ENCODE assay signal across 9 cellular contexts in genomic region chr10:86953747-86954680, GRCh38. TPM values are rescaled to one million over a fixed set of nuclear protein-coding genes. Genes with fewer than 3 reads are reported as not detected.
DNase-seq lines count a peak whose midpoint lies in the region; ATAC-seq and TF ChIP-seq lines count a peak whose summit lies in the region.
"Had no signal": no experiment of that assay in that cellular context is flagged by ENCODE, and none has a peak within 500 bp of the region (broad histone marks: within the 10 kb centered on the region; RNA-seq: fewer than 3 reads in every experiment).

No MANE protein-coding gene starts in this region.

- H3K4me1 ChIP-seq in uterus: peaks cover 4 to 6% of the 10 kb centered on the region in 2 donors

- DNase-seq in WERI-Rb-1: peak; percentile 81
- peak; percentile 79 for DNase-seq in Right ventricle myocardium superior
- DNase-seq in nephron progenitor cell: peak; percentile 77
- peak; percentile 73 to 76 for DNase-seq in uterus
- no peak for DNase-seq in kidney glomerular epithelial cell (lab: John Stamatoyannopoulos, UW)
- DNase-seq in activated CD4-positive, CD25-positive, alpha-beta regulatory T cell (lab: John Stamatoyannopoulos, UW): no peak
- DNase-seq: central memory CD4-positive, alpha-beta T cell; NCI-H2171 treated with DMSO at 0.1 percent for 48 hours had no signal

- peak overlapping the region; percentile 97 for H3K27ac Mint-ChIP-seq in nephron progenitor cell

- TF ChIP-seq CTCF in WERI-Rb-1 (IDR thresholded peaks at IDR 0.05; ENCODE audit: low read depth, low read length): no peak
- no peak for TF ChIP-seq CTCF in nephron progenitor cell (IDR thresholded peaks at IDR 0.05)
- TF ChIP-seq CTCF in uterus (IDR thresholded peaks at IDR 0.05): no peak

- H3K27me3 Mint-ChIP-seq in nephron progenitor cell (ENCODE audit: low read depth, poor library complexity): no peaks in the 10 kb centered on the region

- H3K27ac ChIP-seq in WERI-Rb-1 (peak overlapping the region; percentile 51), uterus (peak overlapping the region; percentile 76 to 82)

- H3K4me3 Mint-ChIP-seq in nephron progenitor cell: peak overlapping the region; percentile 57

- no peak for TF ChIP-seq POLR2A in uterus (IDR thresholded peaks at IDR 0.05)

- H3K36me3 Mint-ChIP-seq in nephron progenitor cell (ENCODE audit: low read depth): peaks cover 25% of the 10 kb centered on the region

- H3K27me3 ChIP-seq in WERI-Rb-1 (ENCODE audit: insufficient read depth, low read depth, severe bottlenecking): no peaks in the 10 kb centered on the region
- H3K27me3 ChIP-seq in uterus: no peaks in the 10 kb centered on the region

- H3K9me3 ChIP-seq in WERI-Rb-1 (ENCODE audit: severe bottlenecking): peaks cover 21% of the 10 kb centered on the region
- H3K9me3 ChIP-seq in uterus: no peaks in the 10 kb centered on the region

- peak; percentile 75 for ATAC-seq in Right ventricle myocardium superior (ENCODE audit: poor library complexity)
- no peak for ATAC-seq in HG02981 (IDR thresholded peaks at IDR 0.05; ENCODE audit: unreplicated experiment)

- intact Hi-C loops in Right ventricle myocardium superior (cut with DNase I): no loop called here
- intact Hi-C loops in uterus (cut with DNase I; ENCODE audit: low total_unique reads): no loop called here

- peaks cover 39% of the 10 kb centered on the region for H3K9me3 Mint-ChIP-seq in nephron progenitor cell

- peaks cover 69% of the 10 kb centered on the region for H3K4me1 Mint-ChIP-seq in nephron progenitor cell

- H3K4me3 ChIP-seq in WERI-Rb-1 (ENCODE audit: low read depth, low read length): no peak overlapping the region
- H3K4me3 ChIP-seq in uterus: no peak overlapping the region

- H3K36me3 ChIP-seq in WERI-Rb-1 (no peaks in the 10 kb centered on the region), uterus (no peaks in the 10 kb centered on the region)

RNA-seq across cellular contexts. Expression of gene MMRN2, which starts 3.4 kb away (rescaled TPM):
- total RNA-seq in Right ventricle myocardium superior (33.5 TPM), uterus (100 to 1,000 TPM in 1 of 4 donors, 10 to 100 TPM in 3; 45.0 to 133 (median 74.2) TPM)

RNA-seq across cellular contexts. Expression of gene SNCG, which starts 4.4 kb away (rescaled TPM):
- total RNA-seq in Right ventricle myocardium superior: 23.5 TPM
- 10 to 100 TPM in 3 of 4 donors, 1 to 10 TPM in 1; 5.5 to 68.6 (median 36.2) TPM for total RNA-seq in uterus

RNA-seq across cellular contexts. Expression of gene ADIRF, which starts 14.3 kb away (rescaled TPM):
- 43.2 TPM for total RNA-seq in Right ventricle myocardium superior
- 100 to 1,000 TPM in 3 of 4 donors, 1 to 10 TPM in 1; 8.5 to 368 (median 275) TPM for total RNA-seq in uterus

Comparison
In these comparisons a context has a peak if more than half of its experiments do, and no peak if none do; other contexts are left out.
1. DNase-seq: peak in WERI-Rb-1 (single experiment), Right ventricle myocardium superior (single experiment), nephron progenitor cell (single experiment) and uterus (2 of 2); none in kidney glomerular epithelial cell (single experiment) and activated CD4-positive, CD25-positive, alpha-beta regulatory T cell (0 of 4).